In genomic region chr9:134375011-134375390, GRCh38 we compare ENCODE assay signal across 11 cellular contexts. TPM values are rescaled to one million over a fixed set of nuclear protein-coding genes. Genes with fewer than 3 reads are reported as not detected.
DNase-seq lines count a peak whose midpoint lies in the region; ATAC-seq lines count a peak whose summit lies in the region.
"Had no signal": no experiment of that assay in that cellular context is flagged by ENCODE, and none has a peak within 500 bp of the region (broad histone marks: within the 10 kb centered on the region; RNA-seq: fewer than 3 reads in every experiment).

No MANE protein-coding gene starts in this region.

- H3K9ac ChIP-seq in BLaER1 (peak overlapping the region; percentile 8; the same call in 1 of the 2 replicates), trophoblast cell (ENCODE audit: low read length) (no peak overlapping the region)

- H3K4me2 ChIP-seq in BLaER1 (peak overlapping the region; percentile 51), trophoblast cell (ENCODE audit: low read length) (no peak overlapping the region)

- no peak overlapping the region for H3K27ac ChIP-seq in BLaER1
- no peak overlapping the region for H3K27ac ChIP-seq in trophoblast cell (ENCODE audit: low read depth, low read length)

- H3K79me2 ChIP-seq in trophoblast cell (ENCODE audit: control insufficient read depth, insufficient read depth, low read length, poor library complexity) = peaks cover 18% of the 10 kb centered on the region

- ATAC-seq in left cardiac atrium = peak in 1 of 2 donors; percentile 41

- no peaks in the 10 kb centered on the region for H3K79me1 ChIP-seq in trophoblast cell (ENCODE audit: low read length)

- H3K23ac ChIP-seq in trophoblast cell (ENCODE audit: low read length) = no peak overlapping the region

- no peak overlapping the region for H2BK5ac ChIP-seq in trophoblast cell (ENCODE audit: low read depth, low read length, poor library complexity)

- H4K12ac ChIP-seq in trophoblast cell (ENCODE audit: low read depth, low read length) = no peak overlapping the region

- H2BK12ac ChIP-seq in trophoblast cell (ENCODE audit: low read length) = no peak overlapping the region

- no peaks in the 10 kb centered on the region; the same call in 1 of the 2 replicates for H3K36me3 ChIP-seq in BLaER1
- no peaks in the 10 kb centered on the region for H3K36me3 ChIP-seq in trophoblast cell (ENCODE audit: control insufficient read depth in 1 of 2, insufficient read depth in 2 of 2, low read length in 2 of 2)

- DNase-seq in amniotic epithelial cell (ENCODE audit: low read depth) = peak; percentile 68
- DNase-seq in left cardiac atrium = peak; percentile 71
- DNase-seq in trophoblast cell = peak; percentile 58 to 66
- DNase-seq in activated CD8-positive, alpha-beta memory T cell treated with anti-CD3 and anti-CD28 coated beads, Interleukin-2, amount 50 U/mL, for 4 hours = no peak
- DNase-seq in hepatic stellate cell (ENCODE audit: low spot score) = no peak
- DNase-seq in NCI-H526 (lab: John Stamatoyannopoulos, UW) = no peak
- no peak for DNase-seq in SIG-M5 treated with dmso at 0.1 percent for 504 hours (lab: John Stamatoyannopoulos, UW; ENCODE audit: unreplicated experiment)
- DNase-seq: CD4-positive, CD25-positive, alpha-beta regulatory T cell; kidney glomerular epithelial cell; NCI-H1436 treated with DMSO at 0.1 percent for 48 hours had no signal

- H4K91ac ChIP-seq in trophoblast cell (ENCODE audit: low read depth, low read length) = no peak overlapping the region

- no peak overlapping the region for H3K4ac ChIP-seq in trophoblast cell (ENCODE audit: low read depth, low read length)

- intact Hi-C loops in left cardiac atrium (cut with DNase I) = no loop called here

- no peak overlapping the region for H3K18ac ChIP-seq in trophoblast cell (ENCODE audit: low read length)

- no peak overlapping the region for H3K4me3 ChIP-seq in BLaER1
- H3K4me3 ChIP-seq in trophoblast cell (ENCODE audit: low read depth, low read length) = no peak overlapping the region

- no peak overlapping the region for H3K14ac ChIP-seq in trophoblast cell (ENCODE audit: low read length)

- peaks cover 98% of the 10 kb centered on the region for H3K4me1 ChIP-seq in BLaER1
- peaks cover 14 to 16% of the 10 kb centered on the region in 2 experiments for H3K4me1 ChIP-seq in trophoblast cell (ENCODE audit: control insufficient read depth in 1 of 2, insufficient read depth in 2 of 2, low read length in 2 of 2)

- no peak overlapping the region for H2BK120ac ChIP-seq in trophoblast cell (ENCODE audit: insufficient read depth, low read length, poor library complexity)

- no peak overlapping the region for H4K8ac ChIP-seq in trophoblast cell (ENCODE audit: low read depth, low read length)

- no peak overlapping the region for H2AFZ ChIP-seq in trophoblast cell (ENCODE audit: insufficient read depth, low read length, poor library complexity)

- H4K20me1 ChIP-seq in BLaER1 = peaks cover 99% of the 10 kb centered on the region

- WGBS in trophoblast cell (ENCODE audit: extremely low coverage, insufficient coverage, insufficient read length) = no CpG with 5 or more reads among the region's 6 CpGs

- H3K27me3 ChIP-seq in BLaER1 = no peaks in the 10 kb centered on the region
- H3K27me3 ChIP-seq in trophoblast cell (ENCODE audit: insufficient read depth, low read length) = no peaks in the 10 kb centered on the region

- no peak overlapping the region for H2AK5ac ChIP-seq in trophoblast cell (ENCODE audit: low read length)

- no peaks in the 10 kb centered on the region for H3K9me3 ChIP-seq in BLaER1
- peaks cover 2% of the 10 kb centered on the region for H3K9me3 ChIP-seq in trophoblast cell (ENCODE audit: insufficient read depth, low read depth, low read length)

RNA-seq across cellular contexts. Expression of gene RXRA, which starts 48.7 kb away (rescaled TPM):
- 10 to 100 TPM; 41.6 to 67.7 TPM for total RNA-seq in left cardiac atrium
- 31.7 and 33.2 TPM in 2 replicates for polyA plus RNA-seq in trophoblast cell (2013)

Comparison
In these comparisons a context has a peak if more than half of its experiments do, and no peak if none do; other contexts are left out.
1. DNase-seq: peak in amniotic epithelial cell (single experiment), left cardiac atrium (single experiment) and trophoblast cell (2 of 2); none in activated CD8-positive, alpha-beta memory T cell treated with anti-CD3 and anti-CD28 coated beads, Interleukin-2, amount 50 U/mL, for 4 hours (single experiment), hepatic stellate cell (single experiment), NCI-H526 (0 of 2) and SIG-M5 treated with dmso at 0.1 percent for 504 hours (single experiment).